ENCODE assay signal across 2 cellular contexts in the genomic region with DNA sequence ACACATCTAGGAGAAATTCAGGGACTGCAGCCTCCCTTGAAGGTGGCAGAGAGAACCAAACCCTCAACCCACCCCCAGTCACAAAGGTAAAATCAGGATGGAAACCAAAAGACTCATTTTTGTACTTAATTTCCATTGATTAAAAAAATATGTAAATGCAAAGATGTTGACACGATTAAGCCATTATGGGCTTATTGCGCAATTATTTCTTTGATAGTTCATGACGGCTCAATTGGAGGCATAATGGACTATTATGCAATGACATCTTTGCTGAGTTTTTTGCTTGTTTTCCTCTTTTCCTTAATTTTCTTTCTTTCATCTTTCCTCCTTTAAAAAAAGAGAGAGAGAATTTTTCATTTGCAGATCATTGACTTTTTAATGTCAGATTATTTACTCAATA.
TF ChIP-seq lines count a peak whose summit lies in the region.

No MANE protein-coding gene starts in this region.

TF ChIP-seq in A549, 52 proteins besides CTCF, POLR2A, EP300 and RAD21 (continued from another document):
- TF ChIP-seq, protein P1, sequence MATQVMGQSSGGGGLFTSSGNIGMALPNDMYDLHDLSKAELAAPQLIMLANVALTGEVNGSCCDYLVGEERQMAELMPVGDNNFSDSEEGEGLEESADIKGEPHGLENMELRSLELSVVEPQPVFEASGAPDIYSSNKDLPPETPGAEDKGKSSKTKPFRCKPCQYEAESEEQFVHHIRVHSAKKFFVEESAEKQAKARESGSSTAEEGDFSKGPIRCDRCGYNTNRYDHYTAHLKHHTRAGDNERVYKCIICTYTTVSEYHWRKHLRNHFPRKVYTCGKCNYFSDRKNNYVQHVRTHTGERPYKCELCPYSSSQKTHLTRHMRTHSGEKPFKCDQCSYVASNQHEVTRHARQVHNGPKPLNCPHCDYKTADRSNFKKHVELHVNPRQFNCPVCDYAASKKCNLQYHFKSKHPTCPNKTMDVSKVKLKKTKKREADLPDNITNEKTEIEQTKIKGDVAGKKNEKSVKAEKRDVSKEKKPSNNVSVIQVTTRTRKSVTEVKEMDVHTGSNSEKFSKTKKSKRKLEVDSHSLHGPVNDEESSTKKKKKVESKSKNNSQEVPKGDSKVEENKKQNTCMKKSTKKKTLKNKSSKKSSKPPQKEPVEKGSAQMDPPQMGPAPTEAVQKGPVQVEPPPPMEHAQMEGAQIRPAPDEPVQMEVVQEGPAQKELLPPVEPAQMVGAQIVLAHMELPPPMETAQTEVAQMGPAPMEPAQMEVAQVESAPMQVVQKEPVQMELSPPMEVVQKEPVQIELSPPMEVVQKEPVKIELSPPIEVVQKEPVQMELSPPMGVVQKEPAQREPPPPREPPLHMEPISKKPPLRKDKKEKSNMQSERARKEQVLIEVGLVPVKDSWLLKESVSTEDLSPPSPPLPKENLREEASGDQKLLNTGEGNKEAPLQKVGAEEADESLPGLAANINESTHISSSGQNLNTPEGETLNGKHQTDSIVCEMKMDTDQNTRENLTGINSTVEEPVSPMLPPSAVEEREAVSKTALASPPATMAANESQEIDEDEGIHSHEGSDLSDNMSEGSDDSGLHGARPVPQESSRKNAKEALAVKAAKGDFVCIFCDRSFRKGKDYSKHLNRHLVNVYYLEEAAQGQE (IDR thresholded peaks at IDR 0.05), result no peak
TF ChIP-seq in A549: peak in this region for 1.

TF ChIP-seq in Ishikawa, 13 proteins besides CTCF, POLR2A, EP300 and RAD21:
- TF ChIP-seq, protein P1 (IDR thresholded peaks at IDR 0.05; ENCODE audit: low read depth), result no peak
- 0 out of 2 replicates have a peak, but pooled peaks have one; percentile 6 for TF ChIP-seq CEBPB (IDR thresholded peaks at IDR 0.05)
TF ChIP-seq in Ishikawa: peak in this region for 1.
